11 cellular contexts compared by ENCODE assay signal in the genomic region with DNA sequence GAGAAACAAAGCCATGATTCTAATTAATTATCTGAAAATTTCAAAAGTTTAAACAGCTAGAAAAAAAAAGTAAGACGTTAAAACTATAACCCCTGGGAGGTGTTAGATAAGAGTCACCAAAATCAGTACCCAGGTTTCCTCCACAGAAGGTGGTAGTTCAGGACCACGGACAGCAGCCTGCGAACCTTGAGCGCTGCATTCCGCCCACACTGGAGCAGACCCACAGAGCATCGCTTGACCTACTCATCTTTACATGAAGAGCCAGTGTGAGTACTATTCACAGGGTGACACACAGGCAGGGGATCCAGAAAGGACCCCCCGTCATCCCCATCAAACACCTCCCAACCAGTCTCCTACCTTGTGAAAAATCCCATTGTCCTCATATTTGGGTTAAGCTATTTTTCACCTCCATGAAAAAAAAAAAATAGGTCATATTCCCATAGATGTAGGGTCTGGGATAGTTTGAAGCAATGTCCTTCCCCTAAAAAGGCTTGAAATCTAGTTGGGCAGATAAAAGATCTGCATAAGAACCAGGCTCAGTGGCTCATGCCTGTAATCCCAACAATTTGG. TPM values are rescaled to one million over a fixed set of nuclear protein-coding genes. Genes with fewer than 3 reads are reported as not detected.
DNase-seq lines count a peak whose midpoint lies in the region; ATAC-seq and TF ChIP-seq lines count a peak whose summit lies in the region.
"Had no signal": no experiment of that assay in that cellular context is flagged by ENCODE, and none has a peak within 500 bp of the region (broad histone marks: within the 10 kb centered on the region; RNA-seq: fewer than 3 reads in every experiment).

No MANE protein-coding gene starts in this region.

- TF ChIP-seq CTCF in natural killer cell (IDR thresholded peaks at IDR 0.05): no peak
- no peak for TF ChIP-seq CTCF in chondrocyte (IDR thresholded peaks at IDR 0.05)

- H3K9me3 Mint-ChIP-seq in natural killer cell (no peaks in the 10 kb centered on the region), chondrocyte (ENCODE audit: low read depth) (no peaks in the 10 kb centered on the region)
- no peaks in the 10 kb centered on the region for H3K9me3 Mint-ChIP-seq in natural killer cell treated with Interleukin-12 subunit alpha and Interleukin-12 subunit beta and Interleukin-15 and Interleukin-18, amount 100 ng/mL, for 72 hours

- no peaks in the 10 kb centered on the region; the same call in 1 of the 2 replicates for H3K4me1 ChIP-seq in iPS DF 6.9 (ENCODE audit: control insufficient read depth, insufficient read depth, low read length)
- H3K4me1 ChIP-seq: Caco-2 had no signal

- H3K27ac Mint-ChIP-seq in natural killer cell (no peak overlapping the region), chondrocyte (ENCODE audit: unreplicated experiment) (no peak overlapping the region)
- no peak overlapping the region for H3K27ac Mint-ChIP-seq in natural killer cell treated with Interleukin-12 subunit alpha and Interleukin-12 subunit beta and Interleukin-15 and Interleukin-18, amount 100 ng/mL, for 72 hours
- H3K27ac Mint-ChIP-seq: activated naive CD4-positive, alpha-beta T cell treated with anti-CD3 and anti-CD28 coated beads, Interleukin-2, amount 50 U/mL, for 24 hours had no signal

- H3K36me3 Mint-ChIP-seq in natural killer cell (no peaks in the 10 kb centered on the region), chondrocyte (ENCODE audit: low read depth) (no peaks in the 10 kb centered on the region)
- H3K36me3 Mint-ChIP-seq in natural killer cell treated with Interleukin-12 subunit alpha and Interleukin-12 subunit beta and Interleukin-15 and Interleukin-18, amount 100 ng/mL, for 72 hours: no peaks in the 10 kb centered on the region
- H3K36me3 Mint-ChIP-seq: activated naive CD4-positive, alpha-beta T cell treated with anti-CD3 and anti-CD28 coated beads, Interleukin-2, amount 50 U/mL, for 24 hours had no signal

- no peaks in the 10 kb centered on the region for H3K36me3 ChIP-seq in iPS DF 6.9 (ENCODE audit: control insufficient read depth, insufficient read depth, low read length)

- H3K4me3 ChIP-seq in iPS DF 6.9 (ENCODE audit: low read length): no peak overlapping the region

- H3K4me1 Mint-ChIP-seq in natural killer cell: no peaks in the 10 kb centered on the region
- H3K4me1 Mint-ChIP-seq in natural killer cell treated with Interleukin-12 subunit alpha and Interleukin-12 subunit beta and Interleukin-15 and Interleukin-18, amount 100 ng/mL, for 72 hours (ENCODE audit: low read depth in 2 of 2): no peaks in the 10 kb centered on the region
- no peaks in the 10 kb centered on the region for H3K4me1 Mint-ChIP-seq in chondrocyte (ENCODE audit: low read depth)
- H3K4me1 Mint-ChIP-seq: activated naive CD4-positive, alpha-beta T cell treated with anti-CD3 and anti-CD28 coated beads, Interleukin-2, amount 50 U/mL, for 24 hours had no signal

- DNase-seq in natural killer cell (no peak), iPS DF 6.9 (ENCODE audit: low read depth, low spot score) (peak; percentile 48), chondrocyte (ENCODE audit: low spot score) (no peak), NCI-H748 treated with DMSO at 0.1 percent for 48 hours (lab: John Stamatoyannopoulos, UW) (no peak), NCI-H1694 treated with DMSO at 0.1 percent for 48 hours (lab: John Stamatoyannopoulos, UW) (no peak)
- no peak for DNase-seq in natural killer cell treated with Interleukin-12 subunit alpha and Interleukin-12 subunit beta and Interleukin-15 and Interleukin-18, amount 100 ng/mL, for 72 hours (ENCODE audit: low spot score)
- DNase-seq in activated CD4-positive, alpha-beta T cell treated with anti-CD3 and anti-CD28 coated beads, Interleukin-2, amount 50 U/mL, for 48 hours: peak; percentile 50 to 56
- DNase-seq: NCI-H526 had no signal

- no CpG with 5 or more reads among the region's 7 CpGs for WGBS in iPS DF 6.9 (ENCODE audit: insufficient coverage, insufficient read length)

- no peak overlapping the region for H3K27ac ChIP-seq in iPS DF 6.9 (ENCODE audit: low read length)

- intact Hi-C loops in natural killer cell (cut with micrococcal nuclease): no loop called here

- ATAC-seq in natural killer cell (peak in 2 of 3 donors; percentile 38 to 50), GM19035 (IDR thresholded peaks at IDR 0.05; ENCODE audit: unreplicated experiment) (no peak)
- ATAC-seq in natural killer cell treated with Interleukin-12 subunit alpha and Interleukin-12 subunit beta and Interleukin-15 and Interleukin-18, amount 100 ng/mL, for 72 hours: no peak

- H3K27me3 Mint-ChIP-seq in natural killer cell (ENCODE audit: low read depth in 2 of 2): peaks cover 0 to 3% of the 10 kb centered on the region in 2 donors
- H3K27me3 Mint-ChIP-seq in natural killer cell treated with Interleukin-12 subunit alpha and Interleukin-12 subunit beta and Interleukin-15 and Interleukin-18, amount 100 ng/mL, for 72 hours: peaks cover 0 to 5% of the 10 kb centered on the region in 2 donors
- H3K27me3 Mint-ChIP-seq in chondrocyte (ENCODE audit: low read depth): peaks cover 40% of the 10 kb centered on the region
- H3K27me3 Mint-ChIP-seq: activated naive CD4-positive, alpha-beta T cell treated with anti-CD3 and anti-CD28 coated beads, Interleukin-2, amount 50 U/mL, for 24 hours had no signal

- H3K4me3 Mint-ChIP-seq in natural killer cell: no peak overlapping the region
- H3K4me3 Mint-ChIP-seq in natural killer cell treated with Interleukin-12 subunit alpha and Interleukin-12 subunit beta and Interleukin-15 and Interleukin-18, amount 100 ng/mL, for 72 hours: no peak overlapping the region
- no peak overlapping the region for H3K4me3 Mint-ChIP-seq in chondrocyte (ENCODE audit: unreplicated experiment)
- H3K4me3 Mint-ChIP-seq: activated naive CD4-positive, alpha-beta T cell treated with anti-CD3 and anti-CD28 coated beads, Interleukin-2, amount 50 U/mL, for 24 hours had no signal

- no peaks in the 10 kb centered on the region for H3K27me3 ChIP-seq in iPS DF 6.9 (ENCODE audit: control insufficient read depth, insufficient read depth, low read length)

- peaks cover 2% of the 10 kb centered on the region for H3K9me3 ChIP-seq in iPS DF 6.9 (ENCODE audit: control insufficient read depth, insufficient read depth, low read length)

RNA-seq across cellular contexts. Expression of a gene that starts 8.8 kb away (rescaled TPM):
- total RNA-seq in natural killer cell (not detected), chondrocyte (not detected in 3 replicates)
- not detected for total RNA-seq in natural killer cell treated with Interleukin-12 subunit alpha and Interleukin-12 subunit beta and Interleukin-15 and Interleukin-18, amount 100 ng/mL, for 72 hours
- total RNA-seq: Caco-2 had no signal

Comparison
In these comparisons a context has a peak if more than half of its experiments do, and no peak if none do; other contexts are left out.
1. ATAC-seq: peak in natural killer cell (2 of 3); none in natural killer cell treated with Interleukin-12 subunit alpha and Interleukin-12 subunit beta and Interleukin-15 and Interleukin-18, amount 100 ng/mL, for 72 hours (0 of 2) and GM19035 (single experiment).
2. DNase-seq: peak in activated CD4-positive, alpha-beta T cell treated with anti-CD3 and anti-CD28 coated beads, Interleukin-2, amount 50 U/mL, for 48 hours (2 of 2) and iPS DF 6.9 (single experiment); none in natural killer cell (single experiment), natural killer cell treated with Interleukin-12 subunit alpha and Interleukin-12 subunit beta and Interleukin-15 and Interleukin-18, amount 100 ng/mL, for 72 hours (single experiment), chondrocyte (single experiment), NCI-H748 treated with DMSO at 0.1 percent for 48 hours (single experiment) and NCI-H1694 treated with DMSO at 0.1 percent for 48 hours (single experiment).